ENCODE assay signal across 8 cellular contexts in genomic region chr2:28359222-28360065, GRCh38. TPM values are rescaled to one million over a fixed set of nuclear protein-coding genes. Genes with fewer than 3 reads are reported as not detected.
DNase-seq lines count a peak whose midpoint lies in the region; ATAC-seq and TF ChIP-seq lines count a peak whose summit lies in the region.

No MANE protein-coding gene starts in this region.

- DNase-seq in RPMI7951 (ENCODE audit: low read depth), result peak; percentile 89
- peak; percentile 69 for DNase-seq in activated effector memory CD4-positive, alpha-beta T cell treated with Interleukin-2 at 50 U/mL for 16 hours
- DNase-seq in right lobe of liver, result peak in 2 of 3 donors; percentile 66 to 69
- peak; percentile 70 to 83 for DNase-seq in stimulated activated CD8-positive, alpha-beta memory T cell treated with anti-CD3 and anti-CD28 coated beads, Interleukin-7, amount 100 ng/mL, for 4 hours (ENCODE audit: low read depth in 2 of 2)
- no peak for DNase-seq in H7
- no peak for DNase-seq in HEK293T (ENCODE audit: extremely low spot score)

- H3K27me3 ChIP-seq in right lobe of liver (no peaks in the 10 kb centered on the region), H7 (ENCODE audit: control insufficient read depth, insufficient read depth, low read length) (no peaks in the 10 kb centered on the region)

- TF ChIP-seq POLR2A in right lobe of liver (IDR thresholded peaks at IDR 0.05), result no peak

- 40% methylated on average over 14 of the region's 29 CpGs for WGBS in right lobe of liver (ENCODE audit: insufficient coverage, low coverage, low lambda C conversion rate, missing lambda C conversion rate)

- H3K9me3 ChIP-seq in right lobe of liver, result no peaks in the 10 kb centered on the region

- H3K4me1 ChIP-seq in right lobe of liver, result peaks cover 0 to 21% (median 10%) of the 10 kb centered on the region in 4 donors

- H3K36me3 ChIP-seq in right lobe of liver, result no peaks in the 10 kb centered on the region
- H3K36me3 ChIP-seq in H7 (replicated peaks; ENCODE audit: control insufficient read depth, insufficient read depth, low read length), result no peaks in the 10 kb centered on the region

- ATAC-seq in GM18498 (IDR thresholded peaks at IDR 0.05; ENCODE audit: unreplicated experiment), result peak; percentile 85
- peak; percentile 73 for ATAC-seq in HG02943 (IDR thresholded peaks at IDR 0.05; ENCODE audit: low read depth, unreplicated experiment)
- peak; percentile 6 to 26 (median 16) for ATAC-seq in right lobe of liver

- CTCF ChIA-PET in HEK293T (lab: Yijun Ruan, JAX), result no interaction called here

- no peak for TF ChIP-seq CTCF in right lobe of liver (IDR thresholded peaks at IDR 0.05)

- intact Hi-C loops in right lobe of liver (cut with DNase I), result no loop called here

- H3K4me3 ChIP-seq in right lobe of liver, result no peak overlapping the region
- H3K4me3 ChIP-seq in H7 (ENCODE audit: insufficient read depth, low read depth, low read length), result no peak overlapping the region

- H3K27ac ChIP-seq in right lobe of liver, result peak overlapping the region in 1 of 3 donors; percentile 29

- POLR2A ChIA-PET in HEK293T (lab: Yijun Ruan, JAX), result no interaction called here

TF ChIP-seq in HEK293T, 16 proteins besides CTCF, POLR2A, EP300 and RAD21:
- TF ChIP-seq BHLHE40 (IDR thresholded peaks at IDR 0.05; ENCODE audit: borderline replicate concordance), result no peak
- no peak for TF ChIP-seq ARNT (IDR thresholded peaks at IDR 0.05)
- no peak for TF ChIP-seq SP1 (IDR thresholded peaks at IDR 0.05)
- no peak for TF ChIP-seq HDGF (IDR thresholded peaks at IDR 0.05; ENCODE audit: borderline replicate concordance)
- no peak for TF ChIP-seq PKNOX1 (IDR thresholded peaks at IDR 0.05)
- no peak for TF ChIP-seq FOXM1 (IDR thresholded peaks at IDR 0.05; ENCODE audit: borderline replicate concordance)

RNA-seq across cellular contexts. Expression of gene FOSL2, which starts 33.2 kb away (rescaled TPM):
- 44.5 and 44.8 TPM in 2 replicates for total RNA-seq in RPMI7951 (2014; rRNA removed; shearing (Covaris generic))
- 10 to 100 TPM in 4 of 6 experiments, 1 to 10 TPM in 2; 8.1 to 70.7 (median 14.9) TPM for total RNA-seq in right lobe of liver
- 3.5 and 4.1 TPM in 2 replicates for total RNA-seq in H7 (2014; rRNA removed; shearing (Covaris generic))

Comparison
In these comparisons a context has a peak if more than half of its experiments do, and no peak if none do; other contexts are left out.
1. ATAC-seq: peak in every context shown above with its lines; median percentile 85 in GM18498; 73 in HG02943; 16 in right lobe of liver.
2. DNase-seq: peak in RPMI7951 (single experiment), activated effector memory CD4-positive, alpha-beta T cell treated with Interleukin-2 at 50 U/mL for 16 hours (single experiment), right lobe of liver (2 of 3) and stimulated activated CD8-positive, alpha-beta memory T cell treated with anti-CD3 and anti-CD28 coated beads, Interleukin-7, amount 100 ng/mL, for 4 hours (2 of 2); none in H7 (single experiment) and HEK293T (single experiment).